1 cellular context compared by ENCODE assay signal in the genomic region with DNA sequence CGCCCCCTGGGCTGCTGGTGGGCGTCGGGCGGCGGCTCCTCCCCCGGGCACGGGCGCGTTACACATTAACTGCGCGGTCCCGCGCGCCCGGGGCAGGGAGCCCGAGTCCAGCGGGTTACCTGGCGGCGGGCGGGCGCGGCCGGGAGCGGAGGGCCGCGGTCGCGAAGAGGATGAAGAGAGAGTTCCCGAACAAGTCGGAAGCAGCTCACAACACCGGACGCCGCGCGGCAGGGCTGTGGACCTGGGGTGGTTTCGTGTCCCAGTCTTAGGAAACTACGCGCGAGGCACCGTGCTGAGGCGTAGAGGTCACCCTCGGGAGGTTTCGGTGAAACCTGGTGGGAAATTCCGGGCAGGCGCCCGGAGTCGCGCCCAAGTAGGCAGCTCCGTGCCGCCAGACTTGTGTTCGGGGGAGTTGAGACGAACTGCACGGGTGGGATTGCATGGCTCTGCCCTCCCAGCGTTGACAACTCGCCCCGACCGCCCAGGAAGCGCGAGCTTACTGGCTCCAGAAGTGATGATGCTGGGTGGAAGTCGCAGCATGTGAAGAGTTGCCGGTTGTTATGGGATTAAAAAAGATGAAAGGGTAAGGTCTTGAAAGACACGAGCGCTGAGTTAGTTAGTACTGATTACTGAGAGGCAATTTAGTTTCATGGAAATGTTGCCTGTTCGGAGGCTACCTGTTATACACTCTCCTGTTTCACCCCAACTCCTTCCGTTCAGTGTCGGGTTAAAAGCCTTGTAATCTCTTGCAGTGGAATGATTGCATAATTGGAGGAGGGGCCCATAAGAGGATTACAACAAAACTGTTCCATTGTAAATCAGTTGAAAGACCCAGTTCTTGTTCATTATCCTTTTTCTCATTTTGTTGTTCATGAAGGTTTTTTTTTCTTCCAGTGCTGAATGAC.
TF ChIP-seq lines count a peak whose summit lies in the region.

No MANE protein-coding gene starts in this region.

TF ChIP-seq in GM12878, 131 proteins besides CTCF, POLR2A, EP300 and RAD21 (continued from another document and continues in another):
- TF ChIP-seq, protein P1, sequence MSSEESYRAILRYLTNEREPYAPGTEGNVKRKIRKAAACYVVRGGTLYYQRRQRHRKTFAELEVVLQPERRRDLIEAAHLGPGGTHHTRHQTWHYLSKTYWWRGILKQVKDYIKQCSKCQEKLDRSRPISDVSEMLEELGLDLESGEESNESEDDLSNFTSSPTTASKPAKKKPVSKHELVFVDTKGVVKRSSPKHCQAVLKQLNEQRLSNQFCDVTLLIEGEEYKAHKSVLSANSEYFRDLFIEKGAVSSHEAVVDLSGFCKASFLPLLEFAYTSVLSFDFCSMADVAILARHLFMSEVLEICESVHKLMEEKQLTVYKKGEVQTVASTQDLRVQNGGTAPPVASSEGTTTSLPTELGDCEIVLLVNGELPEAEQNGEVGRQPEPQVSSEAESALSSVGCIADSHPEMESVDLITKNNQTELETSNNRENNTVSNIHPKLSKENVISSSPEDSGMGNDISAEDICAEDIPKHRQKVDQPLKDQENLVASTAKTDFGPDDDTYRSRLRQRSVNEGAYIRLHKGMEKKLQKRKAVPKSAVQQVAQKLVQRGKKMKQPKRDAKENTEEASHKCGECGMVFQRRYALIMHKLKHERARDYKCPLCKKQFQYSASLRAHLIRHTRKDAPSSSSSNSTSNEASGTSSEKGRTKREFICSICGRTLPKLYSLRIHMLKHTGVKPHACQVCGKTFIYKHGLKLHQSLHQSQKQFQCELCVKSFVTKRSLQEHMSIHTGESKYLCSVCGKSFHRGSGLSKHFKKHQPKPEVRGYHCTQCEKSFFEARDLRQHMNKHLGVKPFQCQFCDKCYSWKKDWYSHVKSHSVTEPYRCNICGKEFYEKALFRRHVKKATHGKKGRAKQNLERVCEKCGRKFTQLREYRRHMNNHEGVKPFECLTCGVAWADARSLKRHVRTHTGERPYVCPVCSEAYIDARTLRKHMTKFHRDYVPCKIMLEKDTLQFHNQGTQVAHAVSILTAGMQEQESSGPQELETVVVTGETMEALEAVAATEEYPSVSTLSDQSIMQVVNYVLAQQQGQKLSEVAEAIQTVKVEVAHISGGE (CRISPR knock-in tag; IDR thresholded peaks at IDR 0.05), result no peak
- TF ChIP-seq, protein P2, sequence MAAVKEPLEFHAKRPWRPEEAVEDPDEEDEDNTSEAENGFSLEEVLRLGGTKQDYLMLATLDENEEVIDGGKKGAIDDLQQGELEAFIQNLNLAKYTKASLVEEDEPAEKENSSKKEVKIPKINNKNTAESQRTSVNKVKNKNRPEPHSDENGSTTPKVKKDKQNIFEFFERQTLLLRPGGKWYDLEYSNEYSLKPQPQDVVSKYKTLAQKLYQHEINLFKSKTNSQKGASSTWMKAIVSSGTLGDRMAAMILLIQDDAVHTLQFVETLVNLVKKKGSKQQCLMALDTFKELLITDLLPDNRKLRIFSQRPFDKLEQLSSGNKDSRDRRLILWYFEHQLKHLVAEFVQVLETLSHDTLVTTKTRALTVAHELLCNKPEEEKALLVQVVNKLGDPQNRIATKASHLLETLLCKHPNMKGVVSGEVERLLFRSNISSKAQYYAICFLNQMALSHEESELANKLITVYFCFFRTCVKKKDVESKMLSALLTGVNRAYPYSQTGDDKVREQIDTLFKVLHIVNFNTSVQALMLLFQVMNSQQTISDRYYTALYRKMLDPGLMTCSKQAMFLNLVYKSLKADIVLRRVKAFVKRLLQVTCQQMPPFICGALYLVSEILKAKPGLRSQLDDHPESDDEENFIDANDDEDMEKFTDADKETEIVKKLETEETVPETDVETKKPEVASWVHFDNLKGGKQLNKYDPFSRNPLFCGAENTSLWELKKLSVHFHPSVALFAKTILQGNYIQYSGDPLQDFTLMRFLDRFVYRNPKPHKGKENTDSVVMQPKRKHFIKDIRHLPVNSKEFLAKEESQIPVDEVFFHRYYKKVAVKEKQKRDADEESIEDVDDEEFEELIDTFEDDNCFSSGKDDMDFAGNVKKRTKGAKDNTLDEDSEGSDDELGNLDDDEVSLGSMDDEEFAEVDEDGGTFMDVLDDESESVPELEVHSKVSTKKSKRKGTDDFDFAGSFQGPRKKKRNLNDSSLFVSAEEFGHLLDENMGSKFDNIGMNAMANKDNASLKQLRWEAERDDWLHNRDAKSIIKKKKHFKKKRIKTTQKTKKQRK (IDR thresholded peaks at IDR 0.05; ENCODE audit: low read depth, low read length), result no peak
- TF ChIP-seq ETV6 (conservative IDR thresholded peaks at IDR 0.05 in 1 of 2, IDR thresholded peaks at IDR 0.05 in 1 of 2; ENCODE audit: borderline replicate concordance in 1 of 2, low read depth in 1 of 2), result no peak
- TF ChIP-seq NR2C2 (IDR thresholded peaks at IDR 0.05; ENCODE audit: borderline replicate concordance, control insufficient read depth, insufficient read length, low read depth), result no peak
- no peak for TF ChIP-seq WRNIP1 (IDR thresholded peaks at IDR 0.05; ENCODE audit: borderline replicate concordance, low read depth, low read length)
- no peak for TF ChIP-seq POU2F2 (IDR thresholded peaks at IDR 0.05; ENCODE audit: borderline replicate concordance, low read depth, low read length)
- TF ChIP-seq TCF12 (IDR thresholded peaks at IDR 0.05; ENCODE audit: low read depth, low read length), result no peak
- no peak for TF ChIP-seq YBX1 (IDR thresholded peaks at IDR 0.05)
- TF ChIP-seq HDAC6 (IDR thresholded peaks at IDR 0.05; ENCODE audit: unreplicated experiment), result no peak
- no peak for TF ChIP-seq RELA (IDR thresholded peaks at IDR 0.05; ENCODE audit: borderline replicate concordance, partially characterized antibody)
- no peak for TF ChIP-seq SIN3A (IDR thresholded peaks at IDR 0.05; ENCODE audit: low read depth, low read length)
- TF ChIP-seq, protein P3, sequence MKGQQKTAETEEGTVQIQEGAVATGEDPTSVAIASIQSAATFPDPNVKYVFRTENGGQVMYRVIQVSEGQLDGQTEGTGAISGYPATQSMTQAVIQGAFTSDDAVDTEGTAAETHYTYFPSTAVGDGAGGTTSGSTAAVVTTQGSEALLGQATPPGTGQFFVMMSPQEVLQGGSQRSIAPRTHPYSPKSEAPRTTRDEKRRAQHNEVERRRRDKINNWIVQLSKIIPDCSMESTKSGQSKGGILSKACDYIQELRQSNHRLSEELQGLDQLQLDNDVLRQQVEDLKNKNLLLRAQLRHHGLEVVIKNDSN (IDR thresholded peaks at IDR 0.05; ENCODE audit: borderline replicate concordance, extremely low read length, insufficient read depth, low read depth, low read length), result no peak
- TF ChIP-seq, protein P4, sequence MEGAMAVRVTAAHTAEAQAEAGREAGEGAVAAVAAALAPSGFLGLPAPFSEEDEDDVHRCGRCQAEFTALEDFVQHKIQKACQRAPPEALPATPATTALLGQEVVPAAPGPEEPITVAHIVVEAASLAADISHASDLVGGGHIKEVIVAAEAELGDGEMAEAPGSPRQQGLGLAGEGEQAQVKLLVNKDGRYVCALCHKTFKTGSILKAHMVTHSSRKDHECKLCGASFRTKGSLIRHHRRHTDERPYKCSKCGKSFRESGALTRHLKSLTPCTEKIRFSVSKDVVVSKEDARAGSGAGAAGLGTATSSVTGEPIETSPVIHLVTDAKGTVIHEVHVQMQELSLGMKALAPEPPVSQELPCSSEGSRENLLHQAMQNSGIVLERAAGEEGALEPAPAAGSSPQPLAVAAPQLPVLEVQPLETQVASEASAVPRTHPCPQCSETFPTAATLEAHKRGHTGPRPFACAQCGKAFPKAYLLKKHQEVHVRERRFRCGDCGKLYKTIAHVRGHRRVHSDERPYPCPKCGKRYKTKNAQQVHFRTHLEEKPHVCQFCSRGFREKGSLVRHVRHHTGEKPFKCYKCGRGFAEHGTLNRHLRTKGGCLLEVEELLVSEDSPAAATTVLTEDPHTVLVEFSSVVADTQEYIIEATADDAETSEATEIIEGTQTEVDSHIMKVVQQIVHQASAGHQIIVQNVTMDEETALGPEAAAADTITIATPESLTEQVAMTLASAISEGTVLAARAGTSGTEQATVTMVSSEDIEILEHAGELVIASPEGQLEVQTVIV (IDR thresholded peaks at IDR 0.05; ENCODE audit: borderline replicate concordance, partially characterized antibody), result no peak
- TF ChIP-seq KLF5 (IDR thresholded peaks at IDR 0.05; ENCODE audit: partially characterized antibody), result no peak
- TF ChIP-seq SMARCA5 (IDR thresholded peaks at IDR 0.05), result no peak
- TF ChIP-seq, protein P5, sequence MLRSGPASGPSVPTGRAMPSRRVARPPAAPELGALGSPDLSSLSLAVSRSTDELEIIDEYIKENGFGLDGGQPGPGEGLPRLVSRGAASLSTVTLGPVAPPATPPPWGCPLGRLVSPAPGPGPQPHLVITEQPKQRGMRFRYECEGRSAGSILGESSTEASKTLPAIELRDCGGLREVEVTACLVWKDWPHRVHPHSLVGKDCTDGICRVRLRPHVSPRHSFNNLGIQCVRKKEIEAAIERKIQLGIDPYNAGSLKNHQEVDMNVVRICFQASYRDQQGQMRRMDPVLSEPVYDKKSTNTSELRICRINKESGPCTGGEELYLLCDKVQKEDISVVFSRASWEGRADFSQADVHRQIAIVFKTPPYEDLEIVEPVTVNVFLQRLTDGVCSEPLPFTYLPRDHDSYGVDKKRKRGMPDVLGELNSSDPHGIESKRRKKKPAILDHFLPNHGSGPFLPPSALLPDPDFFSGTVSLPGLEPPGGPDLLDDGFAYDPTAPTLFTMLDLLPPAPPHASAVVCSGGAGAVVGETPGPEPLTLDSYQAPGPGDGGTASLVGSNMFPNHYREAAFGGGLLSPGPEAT (IDR thresholded peaks at IDR 0.05; ENCODE audit: low read depth), result peak; percentile 52; the same call in 1 of the 2 replicates
- TF ChIP-seq, protein P6, sequence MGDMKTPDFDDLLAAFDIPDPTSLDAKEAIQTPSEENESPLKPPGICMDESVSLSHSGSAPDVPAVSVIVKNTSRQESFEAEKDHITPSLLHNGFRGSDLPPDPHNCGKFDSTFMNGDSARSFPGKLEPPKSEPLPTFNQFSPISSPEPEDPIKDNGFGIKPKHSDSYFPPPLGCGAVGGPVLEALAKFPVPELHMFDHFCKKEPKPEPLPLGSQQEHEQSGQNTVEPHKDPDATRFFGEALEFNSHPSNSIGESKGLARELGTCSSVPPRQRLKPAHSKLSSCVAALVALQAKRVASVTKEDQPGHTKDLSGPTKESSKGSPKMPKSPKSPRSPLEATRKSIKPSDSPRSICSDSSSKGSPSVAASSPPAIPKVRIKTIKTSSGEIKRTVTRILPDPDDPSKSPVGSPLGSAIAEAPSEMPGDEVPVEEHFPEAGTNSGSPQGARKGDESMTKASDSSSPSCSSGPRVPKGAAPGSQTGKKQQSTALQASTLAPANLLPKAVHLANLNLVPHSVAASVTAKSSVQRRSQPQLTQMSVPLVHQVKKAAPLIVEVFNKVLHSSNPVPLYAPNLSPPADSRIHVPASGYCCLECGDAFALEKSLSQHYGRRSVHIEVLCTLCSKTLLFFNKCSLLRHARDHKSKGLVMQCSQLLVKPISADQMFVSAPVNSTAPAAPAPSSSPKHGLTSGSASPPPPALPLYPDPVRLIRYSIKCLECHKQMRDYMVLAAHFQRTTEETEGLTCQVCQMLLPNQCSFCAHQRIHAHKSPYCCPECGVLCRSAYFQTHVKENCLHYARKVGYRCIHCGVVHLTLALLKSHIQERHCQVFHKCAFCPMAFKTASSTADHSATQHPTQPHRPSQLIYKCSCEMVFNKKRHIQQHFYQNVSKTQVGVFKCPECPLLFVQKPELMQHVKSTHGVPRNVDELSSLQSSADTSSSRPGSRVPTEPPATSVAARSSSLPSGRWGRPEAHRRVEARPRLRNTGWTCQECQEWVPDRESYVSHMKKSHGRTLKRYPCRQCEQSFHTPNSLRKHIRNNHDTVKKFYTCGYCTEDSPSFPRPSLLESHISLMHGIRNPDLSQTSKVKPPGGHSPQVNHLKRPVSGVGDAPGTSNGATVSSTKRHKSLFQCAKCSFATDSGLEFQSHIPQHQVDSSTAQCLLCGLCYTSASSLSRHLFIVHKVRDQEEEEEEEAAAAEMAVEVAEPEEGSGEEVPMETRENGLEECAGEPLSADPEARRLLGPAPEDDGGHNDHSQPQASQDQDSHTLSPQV (IDR thresholded peaks at IDR 0.05), result no peak
- no peak for TF ChIP-seq RCOR1 (conservative IDR thresholded peaks at IDR 0.05; ENCODE audit: low read depth, low read length)
- TF ChIP-seq, protein P7, sequence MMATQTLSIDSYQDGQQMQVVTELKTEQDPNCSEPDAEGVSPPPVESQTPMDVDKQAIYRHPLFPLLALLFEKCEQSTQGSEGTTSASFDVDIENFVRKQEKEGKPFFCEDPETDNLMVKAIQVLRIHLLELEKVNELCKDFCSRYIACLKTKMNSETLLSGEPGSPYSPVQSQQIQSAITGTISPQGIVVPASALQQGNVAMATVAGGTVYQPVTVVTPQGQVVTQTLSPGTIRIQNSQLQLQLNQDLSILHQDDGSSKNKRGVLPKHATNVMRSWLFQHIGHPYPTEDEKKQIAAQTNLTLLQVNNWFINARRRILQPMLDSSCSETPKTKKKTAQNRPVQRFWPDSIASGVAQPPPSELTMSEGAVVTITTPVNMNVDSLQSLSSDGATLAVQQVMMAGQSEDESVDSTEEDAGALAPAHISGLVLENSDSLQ (IDR thresholded peaks at IDR 0.05), result no peak
- TF ChIP-seq SMAD1 (IDR thresholded peaks at IDR 0.05; ENCODE audit: low read depth, partially characterized antibody), result no peak
- TF ChIP-seq ASH2L (IDR thresholded peaks at IDR 0.05; ENCODE audit: borderline replicate concordance, low read depth), result 0 out of 2 replicates have a peak, but pooled peaks have one; percentile 57
- TF ChIP-seq, protein P8, sequence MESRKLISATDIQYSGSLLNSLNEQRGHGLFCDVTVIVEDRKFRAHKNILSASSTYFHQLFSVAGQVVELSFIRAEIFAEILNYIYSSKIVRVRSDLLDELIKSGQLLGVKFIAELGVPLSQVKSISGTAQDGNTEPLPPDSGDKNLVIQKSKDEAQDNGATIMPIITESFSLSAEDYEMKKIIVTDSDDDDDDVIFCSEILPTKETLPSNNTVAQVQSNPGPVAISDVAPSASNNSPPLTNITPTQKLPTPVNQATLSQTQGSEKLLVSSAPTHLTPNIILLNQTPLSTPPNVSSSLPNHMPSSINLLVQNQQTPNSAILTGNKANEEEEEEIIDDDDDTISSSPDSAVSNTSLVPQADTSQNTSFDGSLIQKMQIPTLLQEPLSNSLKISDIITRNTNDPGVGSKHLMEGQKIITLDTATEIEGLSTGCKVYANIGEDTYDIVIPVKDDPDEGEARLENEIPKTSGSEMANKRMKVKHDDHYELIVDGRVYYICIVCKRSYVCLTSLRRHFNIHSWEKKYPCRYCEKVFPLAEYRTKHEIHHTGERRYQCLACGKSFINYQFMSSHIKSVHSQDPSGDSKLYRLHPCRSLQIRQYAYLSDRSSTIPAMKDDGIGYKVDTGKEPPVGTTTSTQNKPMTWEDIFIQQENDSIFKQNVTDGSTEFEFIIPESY (IDR thresholded peaks at IDR 0.05), result no peak
- no peak for TF ChIP-seq BACH1 (IDR thresholded peaks at IDR 0.05; ENCODE audit: borderline replicate concordance)
- TF ChIP-seq NR2F1 (conservative IDR thresholded peaks at IDR 0.05), result peak; percentile 73
- TF ChIP-seq NBN (IDR thresholded peaks at IDR 0.05), result no peak
- TF ChIP-seq POLR2AphosphoS5 (IDR thresholded peaks at IDR 0.05; ENCODE audit: low read length), result peak; percentile 46; the same call in 1 of the 2 replicates
- TF ChIP-seq, protein P9, sequence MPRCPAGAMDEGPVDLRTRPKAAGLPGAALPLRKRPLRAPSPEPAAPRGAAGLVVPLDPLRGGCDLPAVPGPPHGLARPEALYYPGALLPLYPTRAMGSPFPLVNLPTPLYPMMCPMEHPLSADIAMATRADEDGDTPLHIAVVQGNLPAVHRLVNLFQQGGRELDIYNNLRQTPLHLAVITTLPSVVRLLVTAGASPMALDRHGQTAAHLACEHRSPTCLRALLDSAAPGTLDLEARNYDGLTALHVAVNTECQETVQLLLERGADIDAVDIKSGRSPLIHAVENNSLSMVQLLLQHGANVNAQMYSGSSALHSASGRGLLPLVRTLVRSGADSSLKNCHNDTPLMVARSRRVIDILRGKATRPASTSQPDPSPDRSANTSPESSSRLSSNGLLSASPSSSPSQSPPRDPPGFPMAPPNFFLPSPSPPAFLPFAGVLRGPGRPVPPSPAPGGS (IDR thresholded peaks at IDR 0.05; ENCODE audit: borderline replicate concordance, insufficient read depth, low read depth, low read length, poor library complexity, severe bottlenecking), result no peak
- no peak for TF ChIP-seq ESRRA (IDR thresholded peaks at IDR 0.05; ENCODE audit: low read length)
- TF ChIP-seq IKZF1 (conservative IDR thresholded peaks at IDR 0.05), result peak; percentile 77
- no peak for TF ChIP-seq HDAC2 (IDR thresholded peaks at IDR 0.05)
- no peak for TF ChIP-seq KAT2A (conservative IDR thresholded peaks at IDR 0.05; ENCODE audit: control insufficient read depth, low read depth, low read length)
